In the genomic region with DNA sequence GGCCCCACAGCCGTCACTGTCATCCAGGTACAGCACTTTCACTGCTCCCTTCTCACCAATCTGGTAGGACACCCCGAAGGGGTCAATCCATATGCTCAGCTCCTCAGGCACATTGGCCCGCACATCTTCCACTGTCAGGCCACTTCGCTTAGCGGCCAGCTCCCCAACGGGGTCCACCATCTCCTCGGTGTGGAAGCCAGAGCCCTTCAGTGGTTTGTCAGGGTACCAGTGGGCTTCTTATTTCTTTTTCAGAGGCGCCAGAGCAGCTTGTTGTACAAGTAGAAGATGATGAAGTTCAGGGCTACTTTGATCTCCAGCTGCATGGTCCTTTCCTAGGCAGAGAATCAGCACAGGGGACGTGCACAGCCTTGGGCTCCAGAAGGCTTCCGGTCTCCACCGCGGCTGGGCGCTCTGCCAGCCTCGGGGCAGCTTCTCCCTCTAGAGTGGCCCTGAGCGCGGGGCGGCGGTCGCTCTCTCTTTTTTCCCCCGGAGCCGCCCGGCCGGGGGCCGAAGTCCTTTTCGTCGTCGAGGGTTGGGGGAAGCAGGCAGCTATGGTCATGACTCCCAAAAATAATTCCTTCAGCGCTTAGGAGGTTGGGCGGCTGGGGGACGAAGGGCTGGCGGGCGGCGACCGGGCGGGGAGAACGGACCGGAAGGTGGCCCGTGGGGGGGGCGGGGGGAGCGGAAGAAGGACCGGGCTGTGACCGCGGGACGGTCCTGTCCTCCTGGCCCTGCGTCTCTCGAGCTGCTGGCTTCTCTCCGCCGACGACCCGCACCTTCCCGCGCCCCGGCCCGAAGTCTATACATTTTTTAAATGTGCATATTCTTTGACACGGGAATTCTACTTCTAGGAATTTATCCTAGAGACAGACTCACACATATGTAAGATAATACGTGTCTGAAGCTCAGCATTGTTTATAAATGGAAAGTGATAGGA, we compare ENCODE assay signal across 8 cellular contexts. TPM values are rescaled to one million over a fixed set of nuclear protein-coding genes. Genes with fewer than 3 reads are reported as not detected.
DNase-seq lines count a peak whose midpoint lies in the region; ATAC-seq lines count a peak whose summit lies in the region.

No MANE protein-coding gene starts in this region.

- peak; percentile 92 for DNase-seq in Daoy (ENCODE audit: low read depth)
- peak; percentile 80 for DNase-seq in KBM-7
- DNase-seq in SJCRH30 = peak; percentile 73 to 82
- peak; percentile 47 for DNase-seq in dedifferentiated amniotic fluid mesenchymal stem cell (ENCODE audit: extremely low spot score)
- peak; percentile 78 for DNase-seq in left lobe of liver (ENCODE audit: low spot score)
- peak; percentile 22 to 36 for DNase-seq in stimulated activated CD4-positive, alpha-beta T cell treated with anti-CD3 and anti-CD28 coated beads, Interleukin-4, amount 100 ng/mL, for 48 hours (ENCODE audit: low read depth in 2 of 2)
- no peak for DNase-seq in NCI-H1694 (lab: John Stamatoyannopoulos, UW)

- H3K36me3 ChIP-seq in SJCRH30 = no peaks in the 10 kb centered on the region

- peak overlapping the region; percentile 66 for H3K4me3 ChIP-seq in SJCRH30

- H3K4me1 ChIP-seq in SJCRH30 = no peaks in the 10 kb centered on the region; the same call in 1 of the 2 replicates

- peak; percentile 65 for ATAC-seq in GM21367 (IDR thresholded peaks at IDR 0.05; ENCODE audit: unreplicated experiment)
- ATAC-seq in left lobe of liver = peak; percentile 98

- no peaks in the 10 kb centered on the region for H3K9me3 ChIP-seq in SJCRH30 (replicated peaks)

- peak overlapping the region; percentile 66 for H3K27ac ChIP-seq in SJCRH30

- in situ Hi-C loops in KBM-7 (cut with MboI; ENCODE audit: low pct_unique_long_range_greater_than_20kb, low sequenced_read_pairs) = no loop called here

- H3K27me3 ChIP-seq in SJCRH30 = no peaks in the 10 kb centered on the region

RNA-seq across cellular contexts. Expression of a gene that starts 6.5 kb away (rescaled TPM):
- total RNA-seq in Daoy (2014; rRNA removed; shearing (Covaris generic)) = 17.8 and 21.7 TPM in 2 replicates
- total RNA-seq in SJCRH30 (2014; rRNA removed; shearing (Covaris generic)) = 14.0 and 15.5 TPM in 2 replicates
- 2.2 TPM for total RNA-seq in left lobe of liver

RNA-seq across cellular contexts. Expression of a gene that starts 33.5 kb away (rescaled TPM):
- total RNA-seq in Daoy (2014; rRNA removed; shearing (Covaris generic)) = 2.9 and 4.5 TPM in 2 replicates
- total RNA-seq in SJCRH30 (2014; rRNA removed; shearing (Covaris generic)) = 4.4 and 4.8 TPM in 2 replicates
- total RNA-seq in left lobe of liver = 2.6 TPM

RNA-seq across cellular contexts. Expression of a gene that starts 40.5 kb away (rescaled TPM):
- not detected in 2 replicates for total RNA-seq in Daoy (2014; rRNA removed; shearing (Covaris generic))
- not detected in 2 replicates for total RNA-seq in SJCRH30 (2014; rRNA removed; shearing (Covaris generic))
- 0.45 TPM for total RNA-seq in left lobe of liver

RNA-seq across cellular contexts. Expression of a gene that starts 48.4 kb away (rescaled TPM):
- total RNA-seq in Daoy (2014; rRNA removed; shearing (Covaris generic)) = 14.4 and 18.3 TPM in 2 replicates
- total RNA-seq in SJCRH30 (2014; rRNA removed; shearing (Covaris generic)) = 12.1 and 12.7 TPM in 2 replicates
- 5.5 TPM for total RNA-seq in left lobe of liver
